14 cellular contexts compared by ENCODE assay signal in the genomic region with DNA sequence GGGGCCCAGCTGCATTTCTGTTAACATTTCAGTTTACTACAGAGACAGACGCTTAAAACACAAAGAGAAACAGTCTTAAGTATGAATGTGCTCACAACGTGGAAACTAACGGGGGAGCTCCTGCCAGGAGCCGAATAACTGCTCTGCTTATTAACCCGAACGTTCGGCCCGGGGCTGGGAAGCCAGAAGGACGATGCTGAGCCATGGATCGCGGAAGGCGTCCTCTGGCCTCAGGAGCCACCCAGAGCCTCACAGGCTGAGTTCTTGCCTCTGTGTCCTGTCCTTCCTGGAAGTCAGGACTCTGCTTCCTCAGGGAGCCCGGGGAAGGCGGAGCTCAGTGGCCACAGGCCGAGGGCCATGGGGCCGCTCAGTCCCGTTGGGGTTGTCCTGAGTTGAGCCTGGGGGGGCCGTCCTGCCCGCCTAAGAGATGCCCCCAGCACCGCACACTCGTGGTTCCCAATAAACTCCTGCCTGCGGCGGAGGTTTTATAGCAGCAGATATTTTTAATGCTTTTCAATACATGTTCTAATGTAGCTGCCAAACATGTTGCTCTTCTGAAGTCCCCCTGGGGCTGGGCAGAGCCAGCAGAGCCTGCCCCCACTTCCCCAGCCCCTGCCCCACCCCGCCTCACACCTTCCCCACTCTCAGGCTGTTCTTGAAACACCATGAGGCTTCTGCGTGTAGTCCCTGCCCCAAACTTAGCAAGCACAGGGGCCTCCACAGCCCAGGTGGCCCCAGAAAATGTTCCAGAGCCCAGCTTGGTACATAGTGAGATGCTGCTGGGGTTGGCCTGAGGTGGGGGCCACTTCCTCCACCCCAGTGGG. TPM values are rescaled to one million over a fixed set of nuclear protein-coding genes. Genes with fewer than 3 reads are reported as not detected.
"Had no signal": no experiment of that assay in that cellular context is flagged by ENCODE, and none has a peak within 500 bp of the region (broad histone marks: within the 10 kb centered on the region; RNA-seq: fewer than 3 reads in every experiment).

No MANE protein-coding gene starts in this region.

- H3K27ac ChIP-seq: body of pancreas, right atrium auricular region, thyroid gland, vagina had no signal

- H3K27me3 ChIP-seq: body of pancreas, right atrium auricular region, thyroid gland, vagina had no signal

- ATAC-seq: body of pancreas; stimulated activated effector memory CD8-positive, alpha-beta T cell treated with anti-CD3 and anti-CD28 coated beads, Interleukin-12 subunit alpha, Interleukin-12 subunit beta, amount 100 ng/mL, for 72 hours; WTC11 had no signal

- DNase-seq: activated CD4-positive, alpha-beta T cell treated with anti-CD3 and anti-CD28 coated beads for 48 hours; activated CD8-positive, alpha-beta memory T cell treated with anti-CD3 and anti-CD28 coated beads for 24 hours; activated naive CD4-positive, alpha-beta T cell treated with anti-CD3 and anti-CD28 coated beads, Interleukin-2, amount 50 U/mL, for 16 hours; body of pancreas; dermis blood vessel endothelial cell; hypothalamus; thyroid gland had no signal

- H3K4me3 ChIP-seq: body of pancreas, right atrium auricular region, smooth muscle cell, thyroid gland, vagina had no signal

- H3K9me3 Mint-ChIP-seq: activated T-helper 2 cell treated with anti-CD3 and anti-CD28 coated beads, Interferon-gamma antibody, Interleukin-2, Interleukin-4, amounts not matched to agents 10 μg/mL and 5 μg/mL and 100 μg/mL, durations not matched to agents 14 hours and 24 hours and 36 hours; stimulated activated effector memory CD8-positive, alpha-beta T cell treated with anti-CD3 and anti-CD28 coated beads, Interleukin-12 subunit alpha, Interleukin-12 subunit beta, amount 100 ng/mL, for 72 hours; T-helper 1 cell treated with Interleukin-12 subunit alpha and Interleukin-12 subunit beta and Interleukin-4 antibody, amounts not matched to agents 30 μg/mL and 1 μg/mL, for 36 hours had no signal

- H3K27ac Mint-ChIP-seq: activated T-helper 2 cell treated with anti-CD3 and anti-CD28 coated beads, Interferon-gamma antibody, Interleukin-2, Interleukin-4, amounts not matched to agents 10 μg/mL and 5 μg/mL and 100 μg/mL, durations not matched to agents 14 hours and 24 hours and 36 hours; stimulated activated effector memory CD8-positive, alpha-beta T cell treated with anti-CD3 and anti-CD28 coated beads, Interleukin-12 subunit alpha, Interleukin-12 subunit beta, amount 100 ng/mL, for 72 hours; T-helper 1 cell treated with Interleukin-12 subunit alpha and Interleukin-12 subunit beta and Interleukin-4 antibody, amounts not matched to agents 30 μg/mL and 1 μg/mL, for 36 hours; WTC11 had no signal

- H3K36me3 ChIP-seq: right atrium auricular region, thyroid gland, vagina had no signal

- H3K4me3 Mint-ChIP-seq: stimulated activated effector memory CD8-positive, alpha-beta T cell treated with anti-CD3 and anti-CD28 coated beads, Interleukin-12 subunit alpha, Interleukin-12 subunit beta, amount 100 ng/mL, for 72 hours; T-helper 1 cell treated with Interleukin-12 subunit alpha and Interleukin-12 subunit beta and Interleukin-4 antibody, amounts not matched to agents 30 μg/mL and 1 μg/mL, for 36 hours; WTC11 had no signal

- H3K9me3 ChIP-seq: body of pancreas, right atrium auricular region, thyroid gland, vagina had no signal

- H3K4me1 Mint-ChIP-seq: WTC11 had no signal

RNA-seq across cellular contexts. Expression of a gene that starts 3.4 kb away (rescaled TPM):
- total RNA-seq: vagina had no signal
